ENCODE assay signal across 12 cellular contexts in the genomic region with DNA sequence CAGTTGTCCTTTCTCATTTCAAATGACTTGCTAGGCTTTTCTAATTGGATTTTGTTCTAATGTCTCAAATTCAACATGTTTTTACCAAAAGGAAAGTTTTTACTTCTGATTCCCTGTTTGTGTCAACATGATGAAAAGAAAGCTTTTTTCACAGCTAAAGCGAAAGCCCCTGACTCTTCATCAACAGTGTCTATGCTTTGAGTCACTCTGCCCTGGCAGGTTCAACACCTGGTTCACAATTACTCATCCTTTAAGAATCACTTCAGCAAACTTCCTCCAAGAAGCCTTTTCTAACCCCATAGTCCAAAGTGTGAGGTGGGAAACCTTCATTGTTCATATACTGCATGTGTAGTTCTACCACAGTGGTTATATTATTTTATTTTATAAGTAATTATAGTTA. TPM values are rescaled to one million over a fixed set of nuclear protein-coding genes. Genes with fewer than 3 reads are reported as not detected.
DNase-seq lines count a peak whose midpoint lies in the region; ATAC-seq and TF ChIP-seq lines count a peak whose summit lies in the region.
"Had no signal": no experiment of that assay in that cellular context is flagged by ENCODE, and none has a peak within 500 bp of the region (broad histone marks: within the 10 kb centered on the region; RNA-seq: fewer than 3 reads in every experiment).

No MANE protein-coding gene starts in this region.

- H3K27ac ChIP-seq in mammary epithelial cell (ENCODE audit: insufficient read depth, low read depth, low read length), result peak overlapping the region; percentile 92
- H3K27ac ChIP-seq: heart left ventricle had no signal

- BruUV-seq in mammary epithelial cell (replicated peaks; lab: Mats Ljungman, UMichigan), result no TSS peak

- peaks cover 53% of the 10 kb centered on the region for H3K4me1 ChIP-seq in mammary epithelial cell (ENCODE audit: insufficient read depth, low read length)
- H3K4me1 ChIP-seq: heart left ventricle had no signal

- CTCF ChIA-PET in mammary epithelial cell (lab: Charles Lee; ENCODE audit: low non-redundant PET), result no interaction called here

- H3K9me3 ChIP-seq in mammary epithelial cell (replicated peaks; ENCODE audit: insufficient read depth, low read length), result no peaks in the 10 kb centered on the region
- H3K9me3 ChIP-seq: heart left ventricle had no signal

- no peaks in the 10 kb centered on the region for H3K36me3 ChIP-seq in mammary epithelial cell (ENCODE audit: insufficient read depth, low read length)
- H3K36me3 ChIP-seq: heart left ventricle had no signal

- H4K20me1 ChIP-seq in mammary epithelial cell (ENCODE audit: insufficient read depth, low read length), result no peaks in the 10 kb centered on the region

- no peaks in the 10 kb centered on the region for H3K27me3 ChIP-seq in mammary epithelial cell (ENCODE audit: insufficient read depth, low read length)
- H3K27me3 ChIP-seq: heart left ventricle had no signal

- intact Hi-C loops in mammary epithelial cell (cut with micrococcal nuclease), result loop anchor here (1.0 to 2.0 kb wide), 2 partner anchors 8 to 16 kb away; partner anchors contain the start of gene DSG2

- dilution Hi-C loops in mammary epithelial cell (cut with HindIII; ENCODE audit: low sequenced_read_pairs), result no loop called here

- WGBS in mammary epithelial cell (ENCODE audit: low coverage, missing lambda C conversion rate), result 0% methylated on average over 1 of the region's 1 CpG

- peak overlapping the region; percentile 70 for H3K4me2 ChIP-seq in mammary epithelial cell (ENCODE audit: insufficient read depth, low read depth, low read length)

- no peak overlapping the region for H2AFZ ChIP-seq in mammary epithelial cell (ENCODE audit: low read depth, low read length)

- TF ChIP-seq CTCF in GM12864 (IDR thresholded peaks at IDR 0.05; ENCODE audit: low read depth, low read length, missing control alignments) (no peak), mammary epithelial cell (conservative IDR thresholded peaks at IDR 0.05 in 1 of 2, IDR thresholded peaks at IDR 0.05 in 1 of 2; ENCODE audit: extremely low read depth in 1 of 2, insufficient read depth in 1 of 2, low read depth in 1 of 2, low read length in 2 of 2) (no peak)

- H3K79me2 ChIP-seq in mammary epithelial cell (ENCODE audit: insufficient read depth, low read length), result no peaks in the 10 kb centered on the region

- peak overlapping the region; percentile 60 for H3K9ac ChIP-seq in mammary epithelial cell (ENCODE audit: insufficient read depth, low read length)

- ATAC-seq in GM19463 (IDR thresholded peaks at IDR 0.05; ENCODE audit: unreplicated experiment) (peak; percentile 88), HG03066 (IDR thresholded peaks at IDR 0.05; ENCODE audit: low read depth, unreplicated experiment) (peak; percentile 80)
- ATAC-seq: heart left ventricle had no signal

- in situ Hi-C loops in mammary epithelial cell (cut with MboI; ENCODE audit: low sequenced_read_pairs in 2 of 2), result no loop called here

- H3K4me3 ChIP-seq in GM12864 (ENCODE audit: low read depth, low read length) (no peak overlapping the region), mammary epithelial cell (replicated peaks in 1 of 3; ENCODE audit: insufficient read depth in 1 of 3, low read depth in 2 of 3, low read length in 3 of 3) (no peak overlapping the region)
- H3K4me3 ChIP-seq: heart left ventricle had no signal

- DNase-seq in GM12864 (ENCODE audit: low read depth), result peak; percentile 38
- peak; percentile 86 for DNase-seq in mammary epithelial cell
- DNase-seq in medulla oblongata (ENCODE audit: extremely low spot score), result no peak
- no peak for DNase-seq in cerebellar nuclear complex (lab: John Stamatoyannopoulos, UW)
- no peak for DNase-seq in NCI-H69 (lab: John Stamatoyannopoulos, UW)
- DNase-seq in middle frontal gyrus (ENCODE audit: extremely low spot score, low spot score), result no peak
- DNase-seq: CD4-positive, CD25-positive, alpha-beta regulatory T cell; heart left ventricle; NCI-H774; nucleus accumbens had no signal

RNA-seq across cellular contexts. Expression of gene DSG2, which starts 7.6 kb away (rescaled TPM):
- total RNA-seq in mammary epithelial cell, result 100 to 1,000 TPM; 110 to 150 TPM
- polyA plus RNA-seq in mammary epithelial cell, result 107 TPM
- 125 TPM for polyA minus RNA-seq in mammary epithelial cell
- polyA plus RNA-seq: CD4-positive, CD25-positive, alpha-beta regulatory T cell had no signal

RNA-seq across cellular contexts. Expression of gene DSG3, which starts 42.8 kb away (rescaled TPM):
- total RNA-seq in mammary epithelial cell, result 100 to 1,000 TPM; 183 to 383 TPM
- 130 TPM for polyA plus RNA-seq in mammary epithelial cell
- polyA minus RNA-seq in mammary epithelial cell, result 139 TPM
- total RNA-seq: CD4-positive, CD25-positive, alpha-beta regulatory T cell had no signal
- polyA plus RNA-seq: CD4-positive, CD25-positive, alpha-beta regulatory T cell had no signal

Comparison
In these comparisons a context has a peak if more than half of its experiments do, and no peak if none do; other contexts are left out.
1. DNase-seq: peak in GM12864 (single experiment) and mammary epithelial cell (single experiment); none in medulla oblongata (single experiment), cerebellar nuclear complex (0 of 2), NCI-H69 (single experiment) and middle frontal gyrus (single experiment).